Comparison of ENCODE assay signal across 8 cellular contexts in the genomic region with DNA sequence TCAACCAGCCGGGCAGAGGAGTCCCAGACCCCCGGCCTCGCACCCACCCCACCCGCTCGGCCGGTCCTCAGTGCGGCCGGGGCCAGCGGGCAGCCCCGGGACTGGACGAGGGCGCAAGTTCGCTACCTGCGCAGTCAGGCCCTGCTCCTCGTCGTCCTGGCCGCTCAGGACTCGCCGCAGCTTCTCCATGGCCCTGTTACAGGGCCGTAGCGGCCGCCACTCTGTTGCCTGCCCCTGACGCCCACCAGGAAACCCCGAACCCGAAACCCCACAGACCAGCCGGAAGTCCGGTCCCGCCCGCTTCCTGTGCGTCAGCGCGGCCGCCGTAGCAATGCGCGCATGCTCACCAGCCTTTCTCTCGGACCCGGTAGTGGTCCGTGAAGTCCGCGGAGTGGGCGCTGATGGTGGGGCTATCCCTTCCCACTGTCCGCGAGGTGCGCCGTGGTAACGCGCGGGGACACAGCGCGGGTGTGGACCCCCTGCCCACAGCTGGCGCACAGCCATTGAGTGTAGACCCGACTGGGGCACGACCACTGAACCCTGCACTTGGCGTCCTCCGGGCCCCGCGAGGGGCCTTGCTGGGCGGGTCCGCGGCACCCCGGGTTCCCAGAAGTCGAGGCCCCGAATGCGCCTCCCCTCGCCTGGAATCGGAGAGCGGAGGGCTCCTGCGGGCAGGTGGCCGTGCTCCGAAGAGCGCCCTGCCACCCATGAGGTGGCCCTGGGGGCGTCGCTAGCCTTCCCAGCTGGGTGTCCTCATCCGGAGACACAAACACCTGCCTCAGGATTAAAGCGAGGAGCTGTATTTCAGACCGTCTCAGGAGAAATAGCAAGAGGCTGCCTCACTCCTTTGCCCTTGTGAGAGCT. TPM values are rescaled to one million over a fixed set of nuclear protein-coding genes. Genes with fewer than 3 reads are reported as not detected.
DNase-seq lines count a peak whose midpoint lies in the region; ATAC-seq and TF ChIP-seq lines count a peak whose summit lies in the region.

A gene (minus strand): TSS at position 253 of the 864 bp plus-strand sequence. CDS start 64 bp downstream, at position 189.

- peaks cover 6% of the 10 kb centered on the region for H3K36me3 Mint-ChIP-seq in CD4-positive, alpha-beta T cell (ENCODE audit: low read depth)
- H3K36me3 Mint-ChIP-seq in endodermal cell (ENCODE audit: low read depth) = peaks cover 5% of the 10 kb centered on the region

- H3K27me3 Mint-ChIP-seq in CD4-positive, alpha-beta T cell = no peaks in the 10 kb centered on the region
- H3K27me3 Mint-ChIP-seq in endodermal cell (ENCODE audit: insufficient read depth) = peaks cover 2% of the 10 kb centered on the region

- H3K27ac ChIP-seq in CD4-positive, alpha-beta T cell (ENCODE audit: low read depth, low read length) = peak within 1 kb of the TSS; percentile 78
- H3K27ac ChIP-seq in endodermal cell (ENCODE audit: low read depth, low read length) (peak within 1 kb of the TSS; percentile 69), mesodermal cell (ENCODE audit: low read depth, low read length, severe bottlenecking) (peak within 1 kb of the TSS; percentile 88)

- no peaks in the 10 kb centered on the region for H3K27me3 ChIP-seq in CD4-positive, alpha-beta T cell (ENCODE audit: control insufficient read depth, insufficient read depth, low read length)
- no peaks in the 10 kb centered on the region for H3K27me3 ChIP-seq in endodermal cell (ENCODE audit: control insufficient read depth, insufficient read depth, low read length, poor library complexity, severe bottlenecking)

- intact Hi-C loops in CD4-positive, alpha-beta T cell (cut with DNase I, micrococcal nuclease) = loop anchor here in 1 of 2 experiments (5.0 kb wide), 1 partner anchor 40 kb away; a partner anchor contains a TSS

- peak within 1 kb of the TSS; percentile 96 for H3K4me3 ChIP-seq in endodermal cell (ENCODE audit: low read length)
- H3K4me3 ChIP-seq in mesodermal cell (ENCODE audit: extremely low read depth, insufficient read depth, low read length, poor library complexity, severe bottlenecking) = peak within 1 kb of the TSS; percentile 86

- peaks cover 16% of the 10 kb centered on the region for H3K36me3 ChIP-seq in endodermal cell (ENCODE audit: control insufficient read depth, insufficient read depth, low read length)
- peaks cover 26% of the 10 kb centered on the region for H3K36me3 ChIP-seq in mesodermal cell (ENCODE audit: control insufficient read depth, insufficient read depth, low read length)

- peak within 1 kb of the TSS; percentile 90 for H3K4me3 Mint-ChIP-seq in CD4-positive, alpha-beta T cell
- peak within 1 kb of the TSS; percentile 78 for H3K4me3 Mint-ChIP-seq in endodermal cell

- peak; percentile 32 to 74 (median 59) for DNase-seq in CD4-positive, alpha-beta T cell
- DNase-seq in NOMO-1 (lab: John Stamatoyannopoulos, UW; ENCODE audit: unreplicated experiment in 2 of 2) = peak; percentile 71 to 80
- peak; percentile 47 to 80 (median 64) for DNase-seq in activated CD8-positive, alpha-beta memory T cell treated with anti-CD3 and anti-CD28 coated beads for 48 hours (ENCODE audit: low read depth in 2 of 3, low spot score in 2 of 3)
- DNase-seq in endodermal cell = peak; percentile 94
- peak; percentile 75 for DNase-seq in stimulated activated CD8-positive, alpha-beta memory T cell treated with anti-CD3 and anti-CD28 coated beads, Interleukin-15, amount 100 ng/mL, for 24 hours (ENCODE audit: low read depth)

- peak within 1 kb of the TSS; percentile 82 for H3K27ac Mint-ChIP-seq in CD4-positive, alpha-beta T cell
- peak within 1 kb of the TSS; percentile 90 for H3K27ac Mint-ChIP-seq in endodermal cell

- WGBS in endodermal cell (ENCODE audit: insufficient coverage in 1 of 2, insufficient read length in 1 of 2), 2 experiments = 0 to 1% methylated on average over 44 to 77 of the region's 77 CpGs
- 0 to 1% methylated on average over 73 to 77 of the region's 77 CpGs for WGBS in mesodermal cell (ENCODE audit: insufficient coverage in 2 of 2), 2 experiments

- H3K9ac ChIP-seq in endodermal cell (ENCODE audit: extremely low read depth, low read length, poor library complexity, severe bottlenecking) = peak within 1 kb of the TSS; percentile 93

- TF ChIP-seq CTCF in CD4-positive, alpha-beta T cell (IDR thresholded peaks at IDR 0.05) = no peak
- TF ChIP-seq CTCF in endodermal cell (conservative IDR thresholded peaks at IDR 0.05) = no peak

- peaks cover 9% of the 10 kb centered on the region for H3K4me1 Mint-ChIP-seq in CD4-positive, alpha-beta T cell (ENCODE audit: low read depth)
- H3K4me1 Mint-ChIP-seq in endodermal cell = peaks cover 11% of the 10 kb centered on the region

- CTCF ChIA-PET in CD4-positive, alpha-beta T cell (lab: Charles Lee) = interaction anchor here (0.7 kb wide), 1 partner anchor 39 kb away, joined by 3 read pairs; no protein-coding TSS in a partner anchor

- no peaks in the 10 kb centered on the region for H3K9me3 Mint-ChIP-seq in CD4-positive, alpha-beta T cell
- H3K9me3 Mint-ChIP-seq in endodermal cell = no peaks in the 10 kb centered on the region

- ATAC-seq in CD4-positive, alpha-beta T cell (ENCODE audit: poor library complexity) = peak; percentile 22
- ATAC-seq in GM19395 (IDR thresholded peaks at IDR 0.05; ENCODE audit: unreplicated experiment) (peak; percentile 91), HG03558 (IDR thresholded peaks at IDR 0.05; ENCODE audit: extremely low read depth, unreplicated experiment) (peak; percentile 69)

- POLR2A ChIA-PET in CD4-positive, alpha-beta T cell (lab: Charles Lee) = interaction anchor here (0.7 to 2.1 kb wide), 10 partner anchors 21 to 778 kb away, joined by 3 to 9 read pairs (median 4); a partner anchor contains a TSS

- no peaks in the 10 kb centered on the region for H3K9me3 ChIP-seq in CD4-positive, alpha-beta T cell (ENCODE audit: control insufficient read depth, low read length)
- H3K9me3 ChIP-seq in endodermal cell (ENCODE audit: control insufficient read depth, low read length) = no peaks in the 10 kb centered on the region
- H3K9me3 ChIP-seq in mesodermal cell (ENCODE audit: control insufficient read depth, low read length) = no peaks in the 10 kb centered on the region

- no peaks in the 10 kb centered on the region for H3K4me1 ChIP-seq in endodermal cell (ENCODE audit: control insufficient read depth, insufficient read depth, low read length)
- H3K4me1 ChIP-seq in mesodermal cell (ENCODE audit: control insufficient read depth, insufficient read depth, low read length, poor library complexity, severe bottlenecking) = peaks cover 22% of the 10 kb centered on the region

RNA-seq across cellular contexts. Expression of the gene that starts here (rescaled TPM):
- 10 to 100 TPM; 10.4 to 12.5 TPM for total RNA-seq in CD4-positive, alpha-beta T cell
- 10 to 100 TPM; 42.4 to 53.9 TPM for total RNA-seq in endodermal cell
- polyA plus RNA-seq in endodermal cell (2013, experiment 1 of 2) = 52.4 TPM
- polyA plus RNA-seq in endodermal cell (2013, experiment 2 of 2) = 51.3 TPM
- polyA plus RNA-seq in mesodermal cell (2013, experiment 1 of 2) = 54.4 TPM
- polyA plus RNA-seq in mesodermal cell (2013, experiment 2 of 2) = 53.5 TPM

Comparison
In these comparisons a context has a peak if more than half of its experiments do, and no peak if none do; other contexts are left out.
1. Peak in every context shown above with its lines: DNase-seq, ATAC-seq, H3K4me3 ChIP-seq and H3K27ac ChIP-seq.
2. ATAC-seq: peak in every context shown above with its lines; median percentile 91 in GM19395; 69 in HG03558; 22 in CD4-positive, alpha-beta T cell.